In the genomic region with DNA sequence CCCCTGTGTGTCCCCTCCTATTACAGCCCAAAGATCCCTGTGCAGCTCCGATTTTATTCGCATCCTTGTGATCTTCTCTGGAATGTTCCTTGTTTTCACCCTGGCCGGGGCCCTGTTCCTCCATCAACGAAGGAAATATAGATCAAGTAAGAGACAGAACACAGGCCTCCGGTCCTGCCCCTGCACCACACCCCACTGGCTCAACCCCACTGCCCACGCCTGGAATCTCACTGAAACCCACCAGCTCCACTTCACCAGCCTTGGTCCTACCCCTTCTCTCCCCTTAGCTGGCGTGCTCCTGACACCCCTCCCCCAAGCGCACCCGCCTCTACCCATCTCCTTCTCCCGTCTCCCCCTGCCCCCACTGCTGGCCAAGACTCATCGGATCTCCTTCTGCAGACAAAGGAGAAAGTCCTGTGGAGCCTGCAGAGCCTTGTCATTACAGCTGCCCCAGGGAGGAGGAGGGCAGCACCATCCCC, we compare ENCODE assay signal across 7 cellular contexts. TPM values are rescaled to one million over a fixed set of nuclear protein-coding genes. Genes with fewer than 3 reads are reported as not detected.
DNase-seq lines count a peak whose midpoint lies in the region; ATAC-seq and TF ChIP-seq lines count a peak whose summit lies in the region.

No MANE protein-coding gene starts in this region.

- H3K36me3 ChIP-seq in HUES64 (ENCODE audit: insufficient read depth, low read length) (no peaks in the 10 kb centered on the region), iPS-15b (ENCODE audit: control insufficient read depth, insufficient read depth, low read length) (no peaks in the 10 kb centered on the region), spleen (peaks cover 0 to 69% (median 20%) of the 10 kb centered on the region in 6 donors)

- H3K27ac Mint-ChIP-seq in activated naive CD4-positive, alpha-beta T cell treated with anti-CD3 and anti-CD28 coated beads, Interleukin-2, amount 50 U/mL, for 72 hours = peak overlapping the region; percentile 97 to 100

- intact Hi-C loops in spleen (cut with DNase I; ENCODE audit: low total_unique reads) = no loop called here

- H3K36me3 Mint-ChIP-seq in activated naive CD4-positive, alpha-beta T cell treated with anti-CD3 and anti-CD28 coated beads, Interleukin-2, amount 50 U/mL, for 72 hours = peaks cover 79 to 83% of the 10 kb centered on the region in 2 donors

- DNase-seq in activated naive CD4-positive, alpha-beta T cell treated with anti-CD3 and anti-CD28 coated beads, Interleukin-2, amount 50 U/mL, for 72 hours (ENCODE audit: low spot score in 2 of 2) = no peak
- peak; percentile 83 for DNase-seq in spleen
- no peak for DNase-seq in T-helper 9 cell
- DNase-seq in NOMO-1 treated with DMSO at 0.1 percent for 48 hours (lab: John Stamatoyannopoulos, UW; ENCODE audit: unreplicated experiment) = no peak
- no peak for DNase-seq in NCI-H2171 treated with DMSO at 0.1 percent for 48 hours (lab: John Stamatoyannopoulos, UW)

- no peaks in the 10 kb centered on the region for H3K9me3 Mint-ChIP-seq in activated naive CD4-positive, alpha-beta T cell treated with anti-CD3 and anti-CD28 coated beads, Interleukin-2, amount 50 U/mL, for 72 hours

- 26% methylated on average over 11 of the region's 11 CpGs for WGBS in HUES64
- WGBS in spleen, 5 donors = 12 to 19% (median 17%) methylated on average over 11 of the region's 11 CpGs

- TF ChIP-seq CTCF in spleen (IDR thresholded peaks at IDR 0.05 in 8 of 11, conservative IDR thresholded peaks at IDR 0.05 in 3 of 11) = no peak

- H3K27me3 ChIP-seq in HUES64 (ENCODE audit: insufficient read depth, low read length) (no peaks in the 10 kb centered on the region), iPS-15b (ENCODE audit: control insufficient read depth, insufficient read depth, low read length) (no peaks in the 10 kb centered on the region), spleen (replicated peaks in 1 of 7) (no peaks in the 10 kb centered on the region)

- peak overlapping the region; percentile 40 for H3K4me3 ChIP-seq in HUES64 (ENCODE audit: low read length)
- H3K4me3 ChIP-seq in iPS-15b (ENCODE audit: low read depth, low read length) = peak overlapping the region; percentile 50
- H3K4me3 ChIP-seq in spleen = peak overlapping the region; percentile 49 to 92 (median 74)

- no peak for TF ChIP-seq POLR2A in spleen (IDR thresholded peaks at IDR 0.05)

- H3K4me1 ChIP-seq in HUES64 (ENCODE audit: insufficient read depth, low read length) (peaks cover 38% of the 10 kb centered on the region), iPS-15b (ENCODE audit: control insufficient read depth, insufficient read depth, low read length) (peaks cover 17% of the 10 kb centered on the region), spleen (peaks cover 19 to 93% (median 55%) of the 10 kb centered on the region in 6 donors)

- H3K9me3 ChIP-seq in HUES64 (ENCODE audit: insufficient read depth, low read depth, low read length) (no peaks in the 10 kb centered on the region), iPS-15b (ENCODE audit: control insufficient read depth, insufficient read depth, low read length) (no peaks in the 10 kb centered on the region), spleen (no peaks in the 10 kb centered on the region)

- peak overlapping the region; percentile 65 for H3K9ac ChIP-seq in HUES64 (ENCODE audit: low read depth, low read length)
- H3K9ac ChIP-seq in iPS-15b (ENCODE audit: low read depth, low read length) = peak overlapping the region; percentile 77

- ATAC-seq in activated naive CD4-positive, alpha-beta T cell treated with anti-CD3 and anti-CD28 coated beads, Interleukin-2, amount 50 U/mL, for 72 hours = peak; percentile 1 to 2

- H3K27ac ChIP-seq in HUES64 (ENCODE audit: low read depth, low read length) (peak overlapping the region; percentile 90), spleen (peak overlapping the region; percentile 85 to 99 (median 98))

RNA-seq across cellular contexts. Expression of gene TAPBPL, which starts 0.9 kb away (rescaled TPM):
- 0.55 TPM for polyA plus RNA-seq in HUES64 (2013, experiment 1 of 2)
- 0.63 TPM for polyA plus RNA-seq in HUES64 (2013, experiment 2 of 2)
- 10 to 100 TPM; 31.4 to 33.7 TPM for total RNA-seq in activated naive CD4-positive, alpha-beta T cell treated with anti-CD3 and anti-CD28 coated beads, Interleukin-2, amount 50 U/mL, for 72 hours
- total RNA-seq in spleen = 10 to 100 TPM; 35.6 to 50.1 (median 42.0) TPM
- polyA plus RNA-seq in spleen = 10 to 100 TPM; 15.0 to 17.1 (median 15.9) TPM

RNA-seq across cellular contexts. Expression of gene CD27, which starts 6.2 kb away (rescaled TPM):
- polyA plus RNA-seq in HUES64 (2013, experiment 1 of 2) = not detected
- not detected for polyA plus RNA-seq in HUES64 (2013, experiment 2 of 2)
- 100 to 1,000 TPM in 1 of 2 donors, 10 to 100 TPM in 1; 77.9 to 162 TPM for total RNA-seq in activated naive CD4-positive, alpha-beta T cell treated with anti-CD3 and anti-CD28 coated beads, Interleukin-2, amount 50 U/mL, for 72 hours
- total RNA-seq in spleen = 10 to 100 TPM; 49.2 to 97.2 (median 59.2) TPM
- 100 to 1,000 TPM; 128 to 193 (median 178) TPM for polyA plus RNA-seq in spleen

RNA-seq across cellular contexts. Expression of gene VAMP1, which starts 19.6 kb away (rescaled TPM):
- polyA plus RNA-seq in HUES64 (2013, experiment 1 of 2) = 7.7 TPM
- polyA plus RNA-seq in HUES64 (2013, experiment 2 of 2) = 11.1 TPM
- 100 to 1,000 TPM in 1 of 2 donors, 10 to 100 TPM in 1; 47.6 to 151 TPM for total RNA-seq in activated naive CD4-positive, alpha-beta T cell treated with anti-CD3 and anti-CD28 coated beads, Interleukin-2, amount 50 U/mL, for 72 hours
- total RNA-seq in spleen = 10 to 100 TPM; 18.5 to 32.5 (median 24.2) TPM
- polyA plus RNA-seq in spleen = 10 to 100 TPM; 11.0 to 20.7 (median 17.9) TPM

RNA-seq across cellular contexts. Expression of gene MRPL51, which starts 42.2 kb away (rescaled TPM):
- polyA plus RNA-seq in HUES64 (2013, experiment 1 of 2) = 233 TPM
- 231 TPM for polyA plus RNA-seq in HUES64 (2013, experiment 2 of 2)
- 100 to 1,000 TPM; 305 to 440 TPM for total RNA-seq in activated naive CD4-positive, alpha-beta T cell treated with anti-CD3 and anti-CD28 coated beads, Interleukin-2, amount 50 U/mL, for 72 hours
- 10 to 100 TPM; 34.0 to 94.0 (median 89.3) TPM for total RNA-seq in spleen
- 100 to 1,000 TPM in 2 of 3 donors, 10 to 100 TPM in 1; 73.4 to 137 (median 109) TPM for polyA plus RNA-seq in spleen

RNA-seq across cellular contexts. Expression of gene NCAPD2, which starts 43.0 kb away (rescaled TPM):
- 66.6 TPM for polyA plus RNA-seq in HUES64 (2013, experiment 1 of 2)
- 80.5 TPM for polyA plus RNA-seq in HUES64 (2013, experiment 2 of 2)
- total RNA-seq in activated naive CD4-positive, alpha-beta T cell treated with anti-CD3 and anti-CD28 coated beads, Interleukin-2, amount 50 U/mL, for 72 hours = 100 to 1,000 TPM; 208 to 276 TPM
- total RNA-seq in spleen = 10 to 100 TPM; 29.9 to 49.2 (median 39.6) TPM
- 10 to 100 TPM; 12.0 to 14.1 (median 14.0) TPM for polyA plus RNA-seq in spleen
